ENCODE assay signal across 35 cellular contexts in the genomic region with DNA sequence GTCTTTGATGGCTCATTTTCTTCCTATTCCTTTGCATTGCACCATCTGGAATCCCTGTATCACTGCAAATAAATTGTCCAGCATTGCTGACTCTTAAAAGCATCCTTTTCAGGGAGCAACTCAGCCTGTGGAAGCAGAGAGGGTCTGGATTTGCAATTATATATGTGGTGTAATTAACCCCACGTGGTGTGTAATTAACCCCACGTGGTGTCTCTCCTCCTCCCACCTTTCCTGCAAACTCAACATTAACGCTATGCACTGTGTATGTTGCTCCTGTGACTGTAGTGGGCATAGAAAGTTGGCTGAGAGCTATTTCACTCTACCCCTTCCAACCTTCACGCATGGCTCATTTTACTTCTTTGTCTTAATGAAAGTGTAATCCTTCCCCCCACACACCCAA.
A peak's percentile ranks its signal among the peaks of the same experiment; 100 is the strongest.
DNase-seq lines count a peak whose midpoint lies in the region; ATAC-seq, FAIRE-seq and TF ChIP-seq lines count a peak whose summit lies in the region.
"Had no signal": no experiment of that assay in that cellular context is flagged by ENCODE, and none has a peak within 500 bp of the region (broad histone marks: within the 10 kb centered on the region; RNA-seq: fewer than 3 reads in every experiment).

No MANE protein-coding gene starts in this region.

- no peak overlapping the region for H3K27ac ChIP-seq in HepG2 (ENCODE audit: extremely low read length, insufficient read depth, low read length)
- no peak overlapping the region for H3K27ac ChIP-seq in right lobe of liver
- H3K27ac ChIP-seq in Karpas-422 (ENCODE audit: low read length) = no peak overlapping the region
- H3K27ac ChIP-seq: 22Rv1; A549; BLaER1; BLaER1 treated with 17β-estradiol and CSF1 and Interleukin-3, amounts not matched to agents 10 nM and 100 nM; C4-2B had no signal

- TF ChIP-seq CTCF in HepG2 (CRISPR knock-in tag; IDR thresholded peaks at IDR 0.05) (no peak), right lobe of liver (IDR thresholded peaks at IDR 0.05) (no peak)

- 34% methylated on average over 4 of the region's 4 CpGs for WGBS in HepG2 (ENCODE audit: low lambda C conversion rate)
- 63% methylated on average over 3 of the region's 4 CpGs for WGBS in right lobe of liver (ENCODE audit: insufficient coverage, low coverage, low lambda C conversion rate, missing lambda C conversion rate)

- intact Hi-C loops in HepG2 (cut with micrococcal nuclease; ENCODE audit: unreplicated experiment) (no loop called here), right lobe of liver (cut with DNase I) (no loop called here)

- H3K36me3 ChIP-seq in HepG2 (replicated peaks in 1 of 2; ENCODE audit: control insufficient read depth in 1 of 2, insufficient read depth in 2 of 2, low read length in 2 of 2) (no peaks in the 10 kb centered on the region), right lobe of liver (no peaks in the 10 kb centered on the region), Karpas-422 (ENCODE audit: insufficient read depth, low read length) (no peaks in the 10 kb centered on the region)
- H3K36me3 ChIP-seq: BE2C; BLaER1; BLaER1 treated with 17β-estradiol and CSF1 and Interleukin-3, amounts not matched to agents 10 nM and 100 nM had no signal

- H4K20me1 ChIP-seq in HepG2 (ENCODE audit: insufficient read depth, low read length) (no peaks in the 10 kb centered on the region), Karpas-422 (ENCODE audit: insufficient read depth, low read depth, low read length) (no peaks in the 10 kb centered on the region)
- H4K20me1 ChIP-seq: BLaER1; BLaER1 treated with 17β-estradiol and CSF1 and Interleukin-3, amounts not matched to agents 10 nM and 100 nM had no signal

- no peak overlapping the region for H3K4me2 ChIP-seq in HepG2 (ENCODE audit: low read depth, low read length)
- H3K4me2 ChIP-seq in Karpas-422 (ENCODE audit: low read depth, low read length, poor library complexity, severe bottlenecking) = no peak overlapping the region
- H3K4me2 ChIP-seq: A549; BLaER1; BLaER1 treated with 17β-estradiol and CSF1 and Interleukin-3, amounts not matched to agents 10 nM and 100 nM had no signal

- TF ChIP-seq EP300 in HepG2 (IDR thresholded peaks at IDR 0.05; ENCODE audit: low read depth in 2 of 2, low read length in 2 of 2) (no peak), HepG2 (CRISPR knock-in tag; IDR thresholded peaks at IDR 0.05; ENCODE audit: borderline replicate concordance) (no peak)

- no peaks in the 10 kb centered on the region for H3K9me2 ChIP-seq in Karpas-422 (replicated peaks; ENCODE audit: insufficient read depth, low read length)

- TF ChIP-seq RAD21 in HepG2 (CRISPR knock-in tag; IDR thresholded peaks at IDR 0.05) = no peak

- in situ Hi-C loops in HepG2 (cut with HindIII; ENCODE audit: extremely low pct_ligation_motif_present, low pct_unique_long_range_greater_than_20kb) = no loop called here

- H3K79me2 ChIP-seq in HepG2 (ENCODE audit: insufficient read depth, low read length) (no peaks in the 10 kb centered on the region), Karpas-422 (ENCODE audit: low read length) (no peaks in the 10 kb centered on the region)

- no peak for ATAC-seq in HepG2
- ATAC-seq in right lobe of liver = no peak
- ATAC-seq: A549; CD8-positive, alpha-beta T cell had no signal

- POLR2A ChIA-PET in HepG2 (lab: Yijun Ruan, JAX) = no interaction called here

- no peak for FAIRE-seq in HepG2 (lab: Jason Lieb, UNC)
- FAIRE-seq: A204.1, A549, D721Med had no signal

- BruUV-seq in HepG2 (replicated peaks; lab: Mats Ljungman, UMichigan) = no TSS peak

- H3K9ac ChIP-seq in HepG2 (ENCODE audit: insufficient read depth, low read depth, low read length) = no peak overlapping the region
- H3K9ac ChIP-seq in Karpas-422 (ENCODE audit: low read length) = no peak overlapping the region
- H3K9ac ChIP-seq: BLaER1; BLaER1 treated with 17β-estradiol and CSF1 and Interleukin-3, amounts not matched to agents 10 nM and 100 nM had no signal

- peak; percentile 22 for DNase-seq in NCI-H748 (lab: John Stamatoyannopoulos, UW; ENCODE audit: unreplicated experiment)
- DNase-seq in NCI-H748 treated with DMSO at 0.1 percent for 48 hours (lab: John Stamatoyannopoulos, UW) = no peak
- no peak for DNase-seq in HepG2 (ENCODE audit: low spot score)
- no peak for DNase-seq in right lobe of liver
- peak; percentile 8 for DNase-seq in NCI-H69 (lab: John Stamatoyannopoulos, UW)
- peak; percentile 3 for DNase-seq in left kidney (ENCODE audit: low read depth, low spot score)
- no peak for DNase-seq in Karpas-422
- DNase-seq in AG08396 (ENCODE audit: low spot score) = no peak
- DNase-seq: 8988T; ACHN; AML-193; BE2C; C1 segment of cervical spinal cord; Caco-2; Calu3; CD4-positive, alpha-beta memory T cell; CD4-positive, alpha-beta T cell; CD4-positive, CD25-positive, alpha-beta regulatory T cell; CD8-positive, alpha-beta memory T cell; CD8-positive, alpha-beta T cell; COR-L47; DMS 273 treated with DMSO at 0.1 percent for 48 hours; DMS153; DMS53; DMS79; DMS79 treated with DMSO at 0.1 percent for 48 hours; DND-41; EL had no signal

- CTCF ChIA-PET in HepG2 (lab: Yijun Ruan, JAX; ENCODE audit: low intra/inter-chr PET ratio, low total read pairs) = no interaction called here

- TF ChIP-seq POLR2A in HepG2 (IDR thresholded peaks at IDR 0.05; ENCODE audit: insufficient read depth in 1 of 2, low read depth in 2 of 2, low read length in 2 of 2) = no peak
- no peak for TF ChIP-seq POLR2A in right lobe of liver (IDR thresholded peaks at IDR 0.05)

- H2AFZ ChIP-seq in HepG2 (ENCODE audit: low read length) (no peak overlapping the region), Karpas-422 (ENCODE audit: low read length) (no peak overlapping the region)

- H3K4me3 ChIP-seq in HepG2 (replicated peaks in 1 of 3; ENCODE audit: insufficient read depth in 1 of 3, low read depth in 2 of 3, low read length in 3 of 3) (no peak overlapping the region), right lobe of liver (no peak overlapping the region), Karpas-422 (ENCODE audit: low read length) (no peak overlapping the region)
- H3K4me3 ChIP-seq: A549; BLaER1; BLaER1 treated with 17β-estradiol and CSF1 and Interleukin-3, amounts not matched to agents 10 nM and 100 nM had no signal

- H3K9me3 ChIP-seq in HepG2 (ENCODE audit: low read length) (no peaks in the 10 kb centered on the region), right lobe of liver (no peaks in the 10 kb centered on the region), Karpas-422 (ENCODE audit: low read length) (peaks cover 25% of the 10 kb centered on the region)
- H3K9me3 ChIP-seq: A549; BE2C; BLaER1; BLaER1 treated with 17β-estradiol and CSF1 and Interleukin-3, amounts not matched to agents 10 nM and 100 nM; Caco-2 had no signal

- H3K27me3 ChIP-seq in HepG2 (ENCODE audit: control insufficient read depth in 1 of 2, insufficient read depth in 2 of 2, low read length in 2 of 2) = no peaks in the 10 kb centered on the region
- H3K27me3 ChIP-seq in right lobe of liver = no peaks in the 10 kb centered on the region
- no peaks in the 10 kb centered on the region for H3K27me3 ChIP-seq in Karpas-422 (ENCODE audit: low read length)
- H3K27me3 ChIP-seq: BE2C; BLaER1; BLaER1 treated with 17β-estradiol and CSF1 and Interleukin-3, amounts not matched to agents 10 nM and 100 nM had no signal

- peaks cover 19% of the 10 kb centered on the region for H3K4me1 ChIP-seq in HepG2 (ENCODE audit: insufficient read depth, low read length)
- H3K4me1 ChIP-seq in right lobe of liver = no peaks in the 10 kb centered on the region
- H3K4me1 ChIP-seq in Karpas-422 (ENCODE audit: low read length) = no peaks in the 10 kb centered on the region
- H3K4me1 ChIP-seq: A549; BLaER1; BLaER1 treated with 17β-estradiol and CSF1 and Interleukin-3, amounts not matched to agents 10 nM and 100 nM; Caco-2 had no signal

TF ChIP-seq in HepG2, 621 proteins besides CTCF, POLR2A, EP300 and RAD21:
- TF ChIP-seq, protein P1, sequence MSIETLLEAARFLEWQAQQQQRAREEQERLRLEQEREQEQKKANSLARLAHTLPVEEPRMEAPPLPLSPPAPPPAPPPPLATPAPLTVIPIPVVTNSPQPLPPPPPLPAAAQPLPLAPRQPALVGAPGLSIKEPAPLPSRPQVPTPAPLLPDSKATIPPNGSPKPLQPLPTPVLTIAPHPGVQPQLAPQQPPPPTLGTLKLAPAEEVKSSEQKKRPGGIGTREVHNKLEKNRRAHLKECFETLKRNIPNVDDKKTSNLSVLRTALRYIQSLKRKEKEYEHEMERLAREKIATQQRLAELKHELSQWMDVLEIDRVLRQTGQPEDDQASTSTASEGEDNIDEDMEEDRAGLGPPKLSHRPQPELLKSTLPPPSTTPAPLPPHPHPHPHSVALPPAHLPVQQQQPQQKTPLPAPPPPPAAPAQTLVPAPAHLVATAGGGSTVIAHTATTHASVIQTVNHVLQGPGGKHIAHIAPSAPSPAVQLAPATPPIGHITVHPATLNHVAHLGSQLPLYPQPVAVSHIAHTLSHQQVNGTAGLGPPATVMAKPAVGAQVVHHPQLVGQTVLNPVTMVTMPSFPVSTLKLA (IDR thresholded peaks at IDR 0.05) = peak; percentile 99
- TF ChIP-seq FOXM1 (CRISPR knock-in tag; IDR thresholded peaks at IDR 0.05) = no peak

Comparison
In these comparisons a context has a peak if more than half of its experiments do, and no peak if none do; other contexts are left out.
1. DNase-seq: peak in NCI-H748 (single experiment), NCI-H69 (single experiment) and left kidney (single experiment); none in NCI-H748 treated with DMSO at 0.1 percent for 48 hours (single experiment), HepG2 (single experiment), right lobe of liver (0 of 3), Karpas-422 (single experiment) and AG08396 (single experiment).